Comparison of ENCODE assay signal across 15 cellular contexts in the genomic region with DNA sequence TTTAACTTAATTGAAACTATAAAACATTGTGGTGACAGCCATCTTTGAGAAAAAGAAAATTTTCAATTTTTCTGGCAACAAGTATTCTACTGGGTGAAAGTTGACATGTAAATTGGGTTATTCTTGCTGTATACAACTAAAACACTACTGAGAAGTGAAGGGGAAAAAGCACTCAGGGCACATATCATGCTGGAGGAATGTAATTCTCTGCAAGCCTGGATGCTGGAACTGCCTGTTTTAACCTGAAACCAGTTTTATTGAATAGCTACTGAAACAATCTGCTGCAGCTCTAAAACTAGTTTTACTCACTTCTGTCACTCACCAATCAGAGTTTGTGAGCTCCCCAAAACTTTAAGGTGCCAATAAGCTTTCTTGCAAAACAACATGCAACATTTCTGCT.
DNase-seq lines count a peak whose midpoint lies in the region; ATAC-seq, FAIRE-seq and TF ChIP-seq lines count a peak whose summit lies in the region.
"Had no signal": no experiment of that assay in that cellular context is flagged by ENCODE, and none has a peak within 500 bp of the region (broad histone marks: within the 10 kb centered on the region; RNA-seq: fewer than 3 reads in every experiment).

No MANE protein-coding gene starts in this region.

- H3K4me2 ChIP-seq in PC-3 (ENCODE audit: low read length), result no peak overlapping the region

- H3F3A ChIP-seq in PC-3 (ENCODE audit: low read length, unreplicated experiment), result no peaks in the 10 kb centered on the region

- DNase-seq in PC-3, result peak; percentile 10
- peak; percentile 50 for DNase-seq in choroid plexus epithelial cell (ENCODE audit: low read depth)
- no peak for DNase-seq in kidney
- no peak for DNase-seq in Peyer's patch
- DNase-seq: ACHN; BE2C; C1 segment of cervical spinal cord; CD4-positive, CD25-positive, alpha-beta regulatory T cell; CD8-positive, alpha-beta memory T cell; COR-L47; H9 had no signal

- no peaks in the 10 kb centered on the region for H3K79me2 ChIP-seq in PC-3 (ENCODE audit: low read length)

- H3K27me3 ChIP-seq in PC-3 (ENCODE audit: low read length), result no peaks in the 10 kb centered on the region
- H3K27me3 ChIP-seq in neuron (ENCODE audit: insufficient read depth, low read length), result no peaks in the 10 kb centered on the region
- H3K27me3 ChIP-seq in Peyer's patch, result no peaks in the 10 kb centered on the region
- H3K27me3 ChIP-seq: BE2C had no signal

- ATAC-seq in PC-3, result no peak
- ATAC-seq in HG02759 (IDR thresholded peaks at IDR 0.05; ENCODE audit: unreplicated experiment), result no peak

- H3K9me3 ChIP-seq in PC-3 (ENCODE audit: low read length) (no peaks in the 10 kb centered on the region), neuron (ENCODE audit: low read length) (no peaks in the 10 kb centered on the region), kidney (ENCODE audit: control insufficient read depth in 1 of 2, low read length in 2 of 2) (no peaks in the 10 kb centered on the region), Peyer's patch (no peaks in the 10 kb centered on the region)
- H3K9me3 ChIP-seq: BE2C had no signal

- H3K4me1 ChIP-seq in PC-3 (ENCODE audit: insufficient read depth, low read length), result 0 out of 2 replicates have a peak, but pooled peaks cover 6% of the 10 kb centered on the region
- no peaks in the 10 kb centered on the region for H3K4me1 ChIP-seq in neuron (ENCODE audit: insufficient read depth, low read length)
- no peaks in the 10 kb centered on the region for H3K4me1 ChIP-seq in kidney (ENCODE audit: control insufficient read depth in 1 of 2, insufficient read depth in 1 of 2, low read depth in 1 of 2, low read length in 2 of 2)
- H3K4me1 ChIP-seq in Peyer's patch, result no peaks in the 10 kb centered on the region
- H3K4me1 ChIP-seq: BE2C had no signal

- H3K9ac ChIP-seq in PC-3 (ENCODE audit: low read length) (no peak overlapping the region), kidney (ENCODE audit: low read length in 2 of 2) (no peak overlapping the region)

- no TSS peak for BruUV-seq in PC-3 (replicated peaks; lab: Mats Ljungman, UMichigan)

- H3K27ac ChIP-seq in PC-3 (ENCODE audit: low read length), result no peak overlapping the region
- no peak overlapping the region for H3K27ac ChIP-seq in kidney (ENCODE audit: low read depth in 2 of 2, low read length in 2 of 2)
- H3K27ac ChIP-seq in Peyer's patch, result no peak overlapping the region

- H4K20me1 ChIP-seq in PC-3 (ENCODE audit: low read length), result no peaks in the 10 kb centered on the region

- H3K9me2 ChIP-seq in PC-3 (replicated peaks; ENCODE audit: low read length), result no peaks in the 10 kb centered on the region

- POLR2A ChIA-PET in PC-3 (lab: Charles Lee; ENCODE audit: unreplicated experiment), result no interaction called here

- intact Hi-C loops in PC-3 (cut with micrococcal nuclease), result no loop called here
- intact Hi-C loops in kidney (cut with DNase I), result no loop called here

- H3K36me3 ChIP-seq in PC-3 (ENCODE audit: low read depth, low read length) (no peaks in the 10 kb centered on the region), neuron (ENCODE audit: insufficient read depth, low read length) (no peaks in the 10 kb centered on the region), kidney (ENCODE audit: control insufficient read depth in 1 of 2, insufficient read depth in 2 of 2, low read length in 2 of 2) (no peaks in the 10 kb centered on the region), Peyer's patch (no peaks in the 10 kb centered on the region)
- H3K36me3 ChIP-seq: BE2C had no signal

- H3K4me3 ChIP-seq in PC-3 (ENCODE audit: low read length), result no peak overlapping the region
- H3K4me3 ChIP-seq in choroid plexus epithelial cell (ENCODE audit: low read depth, low read length), result no peak overlapping the region
- H3K4me3 ChIP-seq in neuron (ENCODE audit: low read length), result no peak overlapping the region
- no peak overlapping the region for H3K4me3 ChIP-seq in kidney (ENCODE audit: low read length in 2 of 2)
- H3K4me3 ChIP-seq in Peyer's patch, result no peak overlapping the region

- TF ChIP-seq POLR2A in Peyer's patch (IDR thresholded peaks at IDR 0.05), result no peak

- no peak for TF ChIP-seq CTCF in PC-3 (conservative IDR thresholded peaks at IDR 0.05; ENCODE audit: low read depth, low read length)
- no peak for TF ChIP-seq CTCF in choroid plexus epithelial cell (conservative IDR thresholded peaks at IDR 0.05; ENCODE audit: low read depth, low read length)
- no peak for TF ChIP-seq CTCF in kidney (IDR thresholded peaks at IDR 0.05; ENCODE audit: borderline replicate concordance, extremely low read depth, insufficient read depth)
- no peak for TF ChIP-seq CTCF in Peyer's patch (IDR thresholded peaks at IDR 0.05)

- CTCF ChIA-PET in PC-3 (lab: Charles Lee), result no interaction called here

- no peak overlapping the region for H2AFZ ChIP-seq in PC-3 (ENCODE audit: low read length)
- H2AFZ ChIP-seq in neuron (ENCODE audit: low read depth, low read length), result peak overlapping the region; percentile 7

- FAIRE-seq in kidney (lab: Jason Lieb, UNC), result no peak
- FAIRE-seq: G401.6, H1 had no signal

Comparison
In these comparisons a context has a peak if more than half of its experiments do, and no peak if none do; other contexts are left out.
1. DNase-seq: peak in PC-3 (single experiment) and choroid plexus epithelial cell (single experiment); none in kidney (single experiment) and Peyer's patch (0 of 3).